Comparison of ENCODE assay signal across 16 cellular contexts in the genomic region with DNA sequence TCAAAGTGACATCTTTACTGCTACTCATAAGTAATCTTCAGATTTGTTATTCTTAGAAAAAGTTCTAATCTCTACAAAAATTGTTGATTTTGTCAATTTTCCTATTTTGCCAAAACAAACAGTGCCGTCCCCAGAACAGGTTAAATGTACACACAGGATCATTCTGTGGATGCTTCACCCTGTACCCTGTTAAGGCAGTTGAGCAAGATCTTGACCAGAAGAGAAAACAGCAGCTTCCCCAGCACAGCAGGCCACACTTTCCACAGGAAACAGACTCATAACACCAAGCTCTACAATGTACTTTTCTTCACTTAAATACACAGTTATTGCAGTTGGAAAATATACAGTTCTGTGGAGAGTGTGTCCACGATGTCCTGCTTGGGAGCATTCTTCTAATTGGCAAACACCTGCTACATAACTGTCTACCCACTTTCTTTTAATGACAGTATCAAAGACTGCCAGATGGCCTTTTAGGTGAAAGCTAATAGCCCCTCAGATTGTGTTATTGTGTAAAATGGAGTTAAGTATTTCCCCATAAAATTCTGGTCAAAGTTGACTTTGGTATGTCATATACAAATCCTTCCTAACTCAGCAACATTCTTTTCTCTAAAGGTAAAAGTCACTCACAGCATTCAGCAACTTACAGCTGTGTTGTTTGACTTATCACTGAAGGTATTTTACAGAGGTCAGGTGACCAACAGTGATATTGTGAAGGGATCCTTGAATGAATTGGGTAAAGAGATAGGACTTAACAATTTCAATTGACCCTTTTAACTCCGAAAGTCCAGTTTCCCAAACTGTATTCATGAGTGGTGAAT.
A peak's percentile ranks its signal among the peaks of the same experiment; 100 is the strongest.
DNase-seq lines count a peak whose midpoint lies in the region; ATAC-seq, FAIRE-seq and TF ChIP-seq lines count a peak whose summit lies in the region.
"Had no signal": no experiment of that assay in that cellular context is flagged by ENCODE, and none has a peak within 500 bp of the region (broad histone marks: within the 10 kb centered on the region; RNA-seq: fewer than 3 reads in every experiment).

No MANE protein-coding gene starts in this region.

- TF ChIP-seq RAD21 in GM12878 (IDR thresholded peaks at IDR 0.05; ENCODE audit: insufficient read depth, low read depth, low read length): no peak

- H3K36me3 Mint-ChIP-seq in activated T-helper 2 cell treated with anti-CD3 and anti-CD28 coated beads, Interferon-gamma antibody, Interleukin-2, Interleukin-4, amounts not matched to agents 10 μg/mL and 5 μg/mL and 100 μg/mL, durations not matched to agents 14 hours and 24 hours and 36 hours (ENCODE audit: low read depth): peaks cover 25% of the 10 kb centered on the region

- in situ Hi-C loops in GM12878 (cut with MboI): no loop called here

- no peaks in the 10 kb centered on the region for H3K9me3 Mint-ChIP-seq in activated T-helper 2 cell treated with anti-CD3 and anti-CD28 coated beads, Interferon-gamma antibody, Interleukin-2, Interleukin-4, amounts not matched to agents 10 μg/mL and 5 μg/mL and 100 μg/mL, durations not matched to agents 14 hours and 24 hours and 36 hours

- H3K4me3 Mint-ChIP-seq in activated T-helper 2 cell treated with anti-CD3 and anti-CD28 coated beads, Interferon-gamma antibody, Interleukin-2, Interleukin-4, amounts not matched to agents 10 μg/mL and 5 μg/mL and 100 μg/mL, durations not matched to agents 14 hours and 24 hours and 36 hours (ENCODE audit: low read depth): no peak overlapping the region

- no peaks in the 10 kb centered on the region for H3K27me3 ChIP-seq in GM12878 (replicated peaks in 1 of 2; ENCODE audit: control insufficient read depth in 2 of 2, insufficient read depth in 2 of 2, low read length in 1 of 2)
- H3K27me3 ChIP-seq: MG63 had no signal

- H3K36me3 ChIP-seq in GM12878 (ENCODE audit: control insufficient read depth in 2 of 2, insufficient read depth in 2 of 2, low read length in 1 of 2): peaks cover 3 to 5% of the 10 kb centered on the region in 2 experiments
- no peaks in the 10 kb centered on the region for H3K36me3 ChIP-seq in mucosa of descending colon (ENCODE audit: low read depth)

- TF ChIP-seq POLR2A in GM12878 (IDR thresholded peaks at IDR 0.05; ENCODE audit: low read depth, low read length): no peak

- H3K27me3 Mint-ChIP-seq in activated T-helper 2 cell treated with anti-CD3 and anti-CD28 coated beads, Interferon-gamma antibody, Interleukin-2, Interleukin-4, amounts not matched to agents 10 μg/mL and 5 μg/mL and 100 μg/mL, durations not matched to agents 14 hours and 24 hours and 36 hours (ENCODE audit: low read depth): no peaks in the 10 kb centered on the region

- H3K9ac ChIP-seq in GM12878 (ENCODE audit: control insufficient read depth, insufficient read depth, low read length): no peak overlapping the region

- no peak overlapping the region for H3K4me3 ChIP-seq in GM12878
- H3K4me3 ChIP-seq in mucosa of descending colon: no peak overlapping the region
- H3K4me3 ChIP-seq: MG63 had no signal

- no peaks in the 10 kb centered on the region for H4K20me1 ChIP-seq in GM12878 (ENCODE audit: control insufficient read depth, insufficient read depth)

- no peaks in the 10 kb centered on the region for H3K9me3 ChIP-seq in GM12878 (replicated peaks; ENCODE audit: control insufficient read depth, insufficient read depth, low read length)
- H3K9me3 ChIP-seq in mucosa of descending colon: no peaks in the 10 kb centered on the region
- H3K9me3 ChIP-seq: MG63 had no signal

- intact Hi-C loops in GM12878 (cut with micrococcal nuclease; ENCODE audit: unreplicated experiment) (no loop called here), mucosa of descending colon (cut with DNase I, micrococcal nuclease) (no loop called here)
- intact Hi-C loops in activated T-helper 2 cell treated with anti-CD3 and anti-CD28 coated beads, Interferon-gamma antibody, Interleukin-2, Interleukin-4, amounts not matched to agents 10 μg/mL and 5 μg/mL and 100 μg/mL, durations not matched to agents 14 hours and 24 hours and 36 hours (cut with micrococcal nuclease): no loop called here

- RAD21 ChIA-PET in GM12878 (lab: Charles Lee; ENCODE audit: unreplicated experiment): no interaction called here

- DNase-seq in NCI-H748 (lab: John Stamatoyannopoulos, UW; ENCODE audit: unreplicated experiment): peak; percentile 37
- DNase-seq in NCI-H748 treated with DMSO at 0.1 percent for 48 hours (lab: John Stamatoyannopoulos, UW): no peak
- DNase-seq in MV-4-11 (lab: John Stamatoyannopoulos, UW): peak; percentile 57
- no peak for DNase-seq in GM12878 (ENCODE audit: low read depth, low spot score)
- DNase-seq in mucosa of descending colon: no peak
- DNase-seq in activated T-helper 2 cell treated with anti-CD3 and anti-CD28 coated beads, Interferon-gamma antibody, Interleukin-2, Interleukin-4, amounts not matched to agents 10 μg/mL and 5 μg/mL and 100 μg/mL, durations not matched to agents 14 hours and 24 hours and 36 hours (ENCODE audit: low spot score): no peak
- DNase-seq: DMS79, mesendoderm, MG63, NCI-H774, SHP77 treated with DMSO at 0.1 percent for 48 hours, WERI-Rb-1 had no signal

- H3K4me1 Mint-ChIP-seq in activated T-helper 2 cell treated with anti-CD3 and anti-CD28 coated beads, Interferon-gamma antibody, Interleukin-2, Interleukin-4, amounts not matched to agents 10 μg/mL and 5 μg/mL and 100 μg/mL, durations not matched to agents 14 hours and 24 hours and 36 hours (ENCODE audit: low read depth): peaks cover 4% of the 10 kb centered on the region

- SMC1A ChIA-PET in GM12878 (lab: Charles Lee; ENCODE audit: uncharacterized antibody, unreplicated experiment): interaction anchor here (1.3 kb wide), 1 partner anchor 12 kb away, joined by 3 read pairs; no protein-coding TSS in a partner anchor

- POLR2A ChIA-PET in GM12878 (lab: Charles Lee): no interaction called here

- FAIRE-seq in GM12878 (lab: Jason Lieb, UNC): no peak

- H3K4me1 ChIP-seq in GM12878 (ENCODE audit: control insufficient read depth, insufficient read depth, low read length) (no peaks in the 10 kb centered on the region), mucosa of descending colon (ENCODE audit: low read depth) (peaks cover 21% of the 10 kb centered on the region)

- no peak overlapping the region for H2AFZ ChIP-seq in GM12878 (ENCODE audit: control insufficient read depth, low read depth, low read length)

- H3K27ac Mint-ChIP-seq in activated T-helper 2 cell treated with anti-CD3 and anti-CD28 coated beads, Interferon-gamma antibody, Interleukin-2, Interleukin-4, amounts not matched to agents 10 μg/mL and 5 μg/mL and 100 μg/mL, durations not matched to agents 14 hours and 24 hours and 36 hours: no peak overlapping the region

- CTCF ChIA-PET in GM12878 (lab: Yijun Ruan, JAX): interaction anchor here (1.2 to 1.4 kb wide), 3 partner anchors 9 to 303 kb away, joined by 4 to 6 read pairs (median 5); no protein-coding TSS in a partner anchor

- TF ChIP-seq EP300 in GM12878 (IDR thresholded peaks at IDR 0.05; ENCODE audit: borderline replicate concordance in 1 of 2, control insufficient read depth in 1 of 2, low read depth in 2 of 2, low read length in 2 of 2): no peak

- WGBS in GM12878 (ENCODE audit: insufficient coverage, insufficient replicate concordance, low lambda C conversion rate, missing lambda C conversion rate): 98% methylated on average over 3 of the region's 3 CpGs

- ATAC-seq in GM12878 (peak; percentile 37; the same call in 2 of the 3 replicates), mucosa of descending colon (peak; percentile 43), HG02981 (IDR thresholded peaks at IDR 0.05; ENCODE audit: unreplicated experiment) (no peak), GM21515 (IDR thresholded peaks at IDR 0.05; ENCODE audit: unreplicated experiment) (no peak)

- BruUV-seq in GM12878 (replicated peaks; lab: Mats Ljungman, UMichigan): no TSS peak

- H3K4me2 ChIP-seq in GM12878 (ENCODE audit: control insufficient read depth, insufficient read depth): no peak overlapping the region

- H3K27ac ChIP-seq in GM12878 (ENCODE audit: control insufficient read depth, insufficient read depth): no peak overlapping the region
- H3K27ac ChIP-seq: epithelial cell of prostate, HL-60, WERI-Rb-1 had no signal

- H3K79me2 ChIP-seq in GM12878 (ENCODE audit: control insufficient read depth, insufficient read depth, low read length): no peaks in the 10 kb centered on the region

- TF ChIP-seq CTCF in GM12878 (IDR thresholded peaks at IDR 0.05 in 2 of 3, conservative IDR thresholded peaks at IDR 0.05 in 1 of 3; ENCODE audit: control insufficient read depth in 2 of 3, extremely low read depth in 1 of 3, insufficient read depth in 1 of 3, low read depth in 3 of 3, low read length in 3 of 3) (no peak), mucosa of descending colon (IDR thresholded peaks at IDR 0.05) (no peak)

TF ChIP-seq in GM12878, 131 proteins besides CTCF, POLR2A, EP300 and RAD21 (continues in another document):
- TF ChIP-seq BCL3 (IDR thresholded peaks at IDR 0.05; ENCODE audit: borderline replicate concordance, insufficient read depth, low read depth, low read length, poor library complexity, severe bottlenecking) (no peak), RELB (IDR thresholded peaks at IDR 0.05; ENCODE audit: low read depth) (no peak)

Comparison
In these comparisons a context has a peak if more than half of its experiments do, and no peak if none do; other contexts are left out.
1. DNase-seq: peak in NCI-H748 (single experiment) and MV-4-11 (single experiment); none in NCI-H748 treated with DMSO at 0.1 percent for 48 hours (single experiment), GM12878 (single experiment), mucosa of descending colon (0 of 3) and activated T-helper 2 cell treated with anti-CD3 and anti-CD28 coated beads, Interferon-gamma antibody, Interleukin-2, Interleukin-4, amounts not matched to agents 10 μg/mL and 5 μg/mL and 100 μg/mL, durations not matched to agents 14 hours and 24 hours and 36 hours (single experiment).
2. ATAC-seq: peak in GM12878 (single experiment) and mucosa of descending colon (single experiment); none in HG02981 (single experiment) and GM21515 (single experiment).